Comparison of ENCODE assay signal across 17 cellular contexts in the genomic region with DNA sequence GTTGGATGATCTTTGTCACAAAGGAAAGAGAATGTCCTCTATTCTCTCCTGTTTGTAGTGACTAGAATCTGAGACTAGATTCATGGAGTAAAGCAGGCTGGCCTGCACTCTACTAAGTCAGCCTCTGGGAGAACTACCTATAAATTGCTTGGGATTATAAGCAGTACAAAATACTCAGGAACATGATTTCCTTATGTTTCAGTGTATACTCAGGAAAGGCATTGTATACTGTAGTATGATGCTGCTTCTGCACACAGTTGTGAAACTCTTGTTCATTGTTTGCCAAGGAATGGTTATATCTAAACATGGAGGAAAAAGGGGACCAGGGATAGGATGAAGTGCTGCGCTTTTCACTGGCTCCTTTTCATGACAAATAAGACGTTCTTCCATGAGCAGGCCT. TPM values are rescaled to one million over a fixed set of nuclear protein-coding genes. Genes with fewer than 3 reads are reported as not detected.
A peak's percentile ranks its signal among the peaks of the same experiment; 100 is the strongest.
DNase-seq lines count a peak whose midpoint lies in the region; ATAC-seq and TF ChIP-seq lines count a peak whose summit lies in the region.
"Had no signal": no experiment of that assay in that cellular context is flagged by ENCODE, and none has a peak within 500 bp of the region (broad histone marks: within the 10 kb centered on the region; RNA-seq: fewer than 3 reads in every experiment).

No MANE protein-coding gene starts in this region.

- no peak overlapping the region for H2BK15ac ChIP-seq in IMR-90 (ENCODE audit: low read depth, low read length)

- H3K4me1 ChIP-seq in IMR-90 (ENCODE audit: control insufficient read depth, insufficient read depth, low read length) (peaks cover 5% of the 10 kb centered on the region), neutrophil (ENCODE audit: control insufficient read depth in 1 of 2, insufficient read depth in 1 of 2, low read depth in 1 of 2, low read length in 1 of 2) (peaks cover 11 to 13% of the 10 kb centered on the region in 2 experiments)

- intact Hi-C loops in IMR-90 (cut with micrococcal nuclease): loop anchor here (5.0 kb wide), 1 partner anchor 37 kb away; no protein-coding TSS in a partner anchor

- no CpG with 5 or more reads among the region's 2 CpGs for WGBS in IMR-90 (ENCODE audit: extremely low coverage in 2 of 2, insufficient read length in 1 of 2), 2 experiments

- H3K14ac ChIP-seq in IMR-90 (replicated peaks; ENCODE audit: low read depth, low read length): no peak overlapping the region

- TF ChIP-seq POLR2A in IMR-90 (IDR thresholded peaks at IDR 0.05; ENCODE audit: low read depth, low read length): no peak

- H3K4me1 Mint-ChIP-seq in T-helper 17 cell: peaks cover 35% of the 10 kb centered on the region
- H3K4me1 Mint-ChIP-seq: H9 had no signal

- H3K27ac Mint-ChIP-seq in T-helper 17 cell: peak overlapping the region; percentile 16
- H3K27ac Mint-ChIP-seq: B cell; CD8-positive, alpha-beta T cell; H9 had no signal

- peaks cover 11% of the 10 kb centered on the region for H3K36me3 Mint-ChIP-seq in T-helper 17 cell (ENCODE audit: low read depth)

- H3K9me1 ChIP-seq in IMR-90 (ENCODE audit: insufficient read depth, low read length): peaks cover 6% of the 10 kb centered on the region

- no peak overlapping the region for H2BK120ac ChIP-seq in IMR-90 (ENCODE audit: low read depth, low read length)

- H3K27me3 ChIP-seq in IMR-90 (ENCODE audit: control insufficient read depth, insufficient read depth, low read length) (no peaks in the 10 kb centered on the region), neutrophil (no peaks in the 10 kb centered on the region)
- H3K27me3 ChIP-seq: BLaER1 treated with 17β-estradiol and CSF1 and Interleukin-3, amounts not matched to agents 10 nM and 100 nM had no signal

- peaks cover 3% of the 10 kb centered on the region; the same call in 1 of the 2 replicates for H3K36me3 ChIP-seq in IMR-90 (ENCODE audit: control insufficient read depth, insufficient read depth, low read length)
- no peaks in the 10 kb centered on the region for H3K36me3 ChIP-seq in neutrophil

- peaks cover 51% of the 10 kb centered on the region; the same call in 1 of the 2 replicates for H4K20me1 ChIP-seq in IMR-90 (ENCODE audit: insufficient read depth, low read length)

- H3K79me1 ChIP-seq in IMR-90 (ENCODE audit: low read depth in 1 of 2, low read length in 2 of 2): peaks cover 43 to 65% of the 10 kb centered on the region in 2 experiments

- peak overlapping the region; percentile 52; the same call in 1 of the 2 replicates for H3K4me2 ChIP-seq in IMR-90 (ENCODE audit: low read depth, low read length)
- H3K4me2 ChIP-seq: BLaER1 treated with 17β-estradiol and CSF1 and Interleukin-3, amounts not matched to agents 10 nM and 100 nM had no signal

- CTCF ChIA-PET in IMR-90 (lab: Yijun Ruan, JAX): no interaction called here

- TF ChIP-seq RAD21 in IMR-90 (IDR thresholded peaks at IDR 0.05; ENCODE audit: low read length): no peak

- no peak overlapping the region for H3K4ac ChIP-seq in IMR-90 (ENCODE audit: low read depth, low read length)

- H4K91ac ChIP-seq in IMR-90 (ENCODE audit: insufficient read depth, low read depth, low read length): 0 out of 2 replicates have a peak overlapping the region, but pooled peaks have one; percentile 18

- H3K56ac ChIP-seq in IMR-90 (ENCODE audit: extremely low read depth, insufficient read depth, low read length): no peak overlapping the region

- no peak overlapping the region for H3K9ac ChIP-seq in IMR-90 (ENCODE audit: low read depth, low read length)
- H3K9ac ChIP-seq: BLaER1 treated with 17β-estradiol and CSF1 and Interleukin-3, amounts not matched to agents 10 nM and 100 nM had no signal

- H2AK9ac ChIP-seq in IMR-90 (replicated peaks; ENCODE audit: low read depth, low read length, poor library complexity): no peak overlapping the region

- no peak overlapping the region for H4K5ac ChIP-seq in IMR-90 (ENCODE audit: low read depth, low read length)

- H2AK5ac ChIP-seq in IMR-90 (ENCODE audit: low read depth, low read length): no peak overlapping the region

- POLR2A ChIA-PET in IMR-90 (lab: Charles Lee; ENCODE audit: unreplicated experiment): interaction anchor here (0.6 kb wide), 1 partner anchor 8 kb away, joined by 5 read pairs; no protein-coding TSS in a partner anchor

- H3K9me3 ChIP-seq in IMR-90 (ENCODE audit: control insufficient read depth, insufficient read depth, low read length) (no peaks in the 10 kb centered on the region), T-helper 17 cell (ENCODE audit: control insufficient read depth, low read length, poor library complexity, severe bottlenecking) (no peaks in the 10 kb centered on the region), neutrophil (no peaks in the 10 kb centered on the region)

- peak overlapping the region; percentile 38 for H2BK5ac ChIP-seq in IMR-90 (ENCODE audit: low read depth, low read length, poor library complexity, severe bottlenecking)

- peak overlapping the region; percentile 48; the same call in 1 of the 2 replicates for H3K23ac ChIP-seq in IMR-90 (ENCODE audit: low read depth, low read length)

- H3K18ac ChIP-seq in IMR-90 (ENCODE audit: low read depth, low read length): no peak overlapping the region; the same call in 1 of the 2 replicates

- H4K8ac ChIP-seq in IMR-90 (ENCODE audit: low read depth in 2 of 2, low read length in 2 of 2): 0 out of 4 replicates have a peak overlapping the region, but pooled peaks of 1 of the 2 experiments have one; percentile 21

- TF ChIP-seq CTCF in IMR-90 (conservative IDR thresholded peaks at IDR 0.05; ENCODE audit: low read depth, low read length): no peak
- no peak for TF ChIP-seq CTCF in neutrophil (IDR thresholded peaks at IDR 0.05)

- no peaks in the 10 kb centered on the region for H3K27me3 Mint-ChIP-seq in T-helper 17 cell
- H3K27me3 Mint-ChIP-seq: B cell had no signal

- in situ Hi-C loops in IMR-90 (cut with MboI; ENCODE audit: low sequenced_read_pairs): no loop called here

- H3K27ac ChIP-seq in IMR-90 (ENCODE audit: insufficient read depth, low read length) (no peak overlapping the region), epithelial cell of prostate (peak overlapping the region; percentile 7), neutrophil (peak overlapping the region; percentile 20)
- H3K27ac ChIP-seq: BLaER1 treated with 17β-estradiol and CSF1 and Interleukin-3, amounts not matched to agents 10 nM and 100 nM had no signal

- ATAC-seq in IMR-90 (ENCODE audit: low read depth): peak; percentile 54
- no peak for ATAC-seq in T-helper 17 cell
- ATAC-seq in esophagus mucosa: no peak
- ATAC-seq: CD8-positive, alpha-beta T cell; HepG2 had no signal

- no TSS peak for BruUV-seq in IMR-90 (replicated peaks; lab: Mats Ljungman, UMichigan)

- dilution Hi-C loops in IMR-90 (cut with HindIII; ENCODE audit: low sequenced_read_pairs, unreplicated experiment): no loop called here

- H2AFZ ChIP-seq in IMR-90 (replicated peaks; ENCODE audit: low read length, poor library complexity): no peak overlapping the region

- H2BK20ac ChIP-seq in IMR-90 (ENCODE audit: low read depth, low read length): no peak overlapping the region

- no peak overlapping the region for H3K4me3 ChIP-seq in IMR-90 (ENCODE audit: insufficient read depth, low read depth, low read length)
- no peak overlapping the region for H3K4me3 ChIP-seq in neutrophil (ENCODE audit: low read depth in 1 of 2, low read length in 1 of 2)
- H3K4me3 ChIP-seq: BLaER1 treated with 17β-estradiol and CSF1 and Interleukin-3, amounts not matched to agents 10 nM and 100 nM had no signal

- DNase-seq in IMR-90 (peak; percentile 29), T-helper 17 cell (no peak), epithelial cell of prostate (ENCODE audit: low read depth, low spot score) (no peak), NCI-H2227 (lab: John Stamatoyannopoulos, UW; ENCODE audit: unreplicated experiment) (no peak)
- no peak for DNase-seq in stimulated activated CD4-positive, alpha-beta T cell treated with anti-CD3 and anti-CD28 coated beads, Interleukin-4, amount 100 ng/mL, for 4 hours
- DNase-seq: Calu3; CD8-positive, alpha-beta T cell; DMS79 treated with DMSO at 0.1 percent for 48 hours; GF-D8; GOT3; H9 had no signal

- no peak overlapping the region for H3K4me3 Mint-ChIP-seq in T-helper 17 cell
- H3K4me3 Mint-ChIP-seq: B cell; CD8-positive, alpha-beta T cell; H9 had no signal

TF ChIP-seq in IMR-90, 13 proteins besides CTCF, POLR2A, EP300 and RAD21:
- TF ChIP-seq CEBPB (IDR thresholded peaks at IDR 0.05; ENCODE audit: low read depth, low read length): 0 out of 2 replicates have a peak, but pooled peaks have one; percentile 25
- TF ChIP-seq, protein P1, sequence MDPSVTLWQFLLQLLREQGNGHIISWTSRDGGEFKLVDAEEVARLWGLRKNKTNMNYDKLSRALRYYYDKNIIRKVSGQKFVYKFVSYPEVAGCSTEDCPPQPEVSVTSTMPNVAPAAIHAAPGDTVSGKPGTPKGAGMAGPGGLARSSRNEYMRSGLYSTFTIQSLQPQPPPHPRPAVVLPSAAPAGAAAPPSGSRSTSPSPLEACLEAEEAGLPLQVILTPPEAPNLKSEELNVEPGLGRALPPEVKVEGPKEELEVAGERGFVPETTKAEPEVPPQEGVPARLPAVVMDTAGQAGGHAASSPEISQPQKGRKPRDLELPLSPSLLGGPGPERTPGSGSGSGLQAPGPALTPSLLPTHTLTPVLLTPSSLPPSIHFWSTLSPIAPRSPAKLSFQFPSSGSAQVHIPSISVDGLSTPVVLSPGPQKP (IDR thresholded peaks at IDR 0.05; ENCODE audit: borderline replicate concordance, low read depth, low read length): no peak
- no peak for TF ChIP-seq NFE2L2 (IDR thresholded peaks at IDR 0.05; ENCODE audit: low read depth, low read length)

RNA-seq across cellular contexts. Expression of a gene that starts 49.2 kb away (rescaled TPM):
- total RNA-seq in IMR-90 (2012; rRNA removed) (37.6 and 50.5 TPM in 2 replicates), T-helper 17 cell (10 to 100 TPM; 39.8 to 51.9 TPM), esophagus mucosa (39.6 TPM)
- 28.9 and 32.9 TPM in 2 replicates for polyA plus RNA-seq in IMR-90 (2012; rRNA removed)
- 9.9 and 11.5 TPM in 2 replicates for polyA plus RNA-seq in IMR-90 (2012; cell fraction: cytosol; rRNA removed)
- 7.8 and 33.4 TPM in 2 replicates for polyA plus RNA-seq in IMR-90 (2012; cell fraction: nucleus; rRNA removed; ENCODE audit: low replicate concordance)

RNA-seq across cellular contexts. Expression of a gene that starts 51.1 kb away (rescaled TPM):
- under 0.01 TPM in 2 replicates for total RNA-seq in IMR-90 (2012; rRNA removed)
- polyA plus RNA-seq in IMR-90 (2012; rRNA removed): 0.22 and 0.29 TPM in 2 replicates
- 0.02 TPM in 1 of 2 replicates, not detected in the other for polyA plus RNA-seq in IMR-90 (2012; cell fraction: cytosol; rRNA removed)
- polyA plus RNA-seq in IMR-90 (2012; cell fraction: nucleus; rRNA removed; ENCODE audit: low replicate concordance): 1.4 and 1.8 TPM in 2 replicates
- total RNA-seq in T-helper 17 cell: under 1 TPM; 0.23 to 0.32 TPM
- total RNA-seq in esophagus mucosa: 0.64 TPM
- total RNA-seq: A172, H9, HepG2 had no signal
